In the genomic region with DNA sequence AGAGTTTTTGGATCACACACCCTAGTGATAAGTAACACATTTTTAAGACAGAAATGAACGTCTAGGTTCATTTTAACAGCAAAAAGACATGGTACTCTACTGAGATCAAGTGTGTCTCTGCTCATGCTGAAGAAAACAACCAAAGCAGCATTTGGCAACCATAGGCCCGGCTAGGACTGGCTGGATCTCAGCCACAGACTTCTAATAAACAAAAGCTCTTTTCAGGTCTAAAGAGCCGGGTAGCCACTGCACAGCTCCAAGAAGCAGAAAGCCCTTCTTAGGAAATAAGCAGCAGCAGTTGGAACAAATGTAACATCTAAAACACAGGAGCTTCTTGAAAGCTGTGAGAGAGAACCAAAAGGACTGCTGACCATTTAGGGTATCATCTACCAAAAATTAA, we compare ENCODE assay signal across 1 cellular context.
TF ChIP-seq lines count a peak whose summit lies in the region.

No MANE protein-coding gene starts in this region.

TF ChIP-seq in IMR-90, 13 proteins besides CTCF, POLR2A, EP300 and RAD21:
- TF ChIP-seq CEBPB (IDR thresholded peaks at IDR 0.05; ENCODE audit: low read depth, low read length) = no peak
